In genomic region chr6:88882536-88882935, GRCh38 we compare ENCODE assay signal across 20 cellular contexts.
A peak's percentile ranks its signal among the peaks of the same experiment; 100 is the strongest.
DNase-seq lines count a peak whose midpoint lies in the region; ATAC-seq, FAIRE-seq and TF ChIP-seq lines count a peak whose summit lies in the region.
"Had no signal": no experiment of that assay in that cellular context is flagged by ENCODE, and none has a peak within 500 bp of the region (broad histone marks: within the 10 kb centered on the region; RNA-seq: fewer than 3 reads in every experiment).

No MANE protein-coding gene starts in this region.

- peaks cover 14% of the 10 kb centered on the region for H3F3A ChIP-seq in neural progenitor cell (ENCODE audit: low read depth)

- TF ChIP-seq CTCF in H1 (IDR thresholded peaks at IDR 0.05; ENCODE audit: control extremely low read depth in 1 of 3, insufficient read depth in 1 of 3, low read depth in 1 of 3, low read length in 3 of 3) (no peak), neural progenitor cell (IDR thresholded peaks at IDR 0.05) (no peak)

- H3K9me3 Mint-ChIP-seq in neural progenitor cell: peaks cover 13% of the 10 kb centered on the region
- no peaks in the 10 kb centered on the region for H3K9me3 Mint-ChIP-seq in stimulated activated naive CD8-positive, alpha-beta T cell treated with anti-CD3 and anti-CD28 coated beads, Interleukin-15, amount 100 ng/mL, for 72 hours
- H3K9me3 Mint-ChIP-seq: CD4-positive, alpha-beta T cell; HFFc6 had no signal

- no peaks in the 10 kb centered on the region for H3K23me2 ChIP-seq in H1 (ENCODE audit: low read depth, low read length)

- H4K8ac ChIP-seq in H1 (ENCODE audit: extremely low read depth, insufficient read depth, low read length): no peak overlapping the region

- CTCF ChIA-PET in H1 (lab: Charles Lee; ENCODE audit: partially characterized antibody): interaction anchor here (0.9 to 1.7 kb wide), 4 partner anchors 10 to 644 kb away, joined by 3 to 7 read pairs (median 4); no protein-coding TSS in a partner anchor

- no peak overlapping the region for H4K91ac ChIP-seq in H1 (replicated peaks; ENCODE audit: insufficient read length, low read length)

- no peak for ATAC-seq in stimulated activated naive CD8-positive, alpha-beta T cell treated with anti-CD3 and anti-CD28 coated beads, Interleukin-15, amount 100 ng/mL, for 72 hours
- no peak for ATAC-seq in HG02678 (IDR thresholded peaks at IDR 0.05; ENCODE audit: unreplicated experiment)
- no peak for ATAC-seq in HG02571 (IDR thresholded peaks at IDR 0.05; ENCODE audit: unreplicated experiment)
- ATAC-seq: A549, HCT116, HepG2 had no signal

- no peak overlapping the region for H3K23ac ChIP-seq in H1 (ENCODE audit: insufficient read length)

- H3K27me3 Mint-ChIP-seq in neural progenitor cell (ENCODE audit: insufficient read depth, low read depth): no peaks in the 10 kb centered on the region
- H3K27me3 Mint-ChIP-seq in stimulated activated naive CD8-positive, alpha-beta T cell treated with anti-CD3 and anti-CD28 coated beads, Interleukin-15, amount 100 ng/mL, for 72 hours: no peaks in the 10 kb centered on the region
- H3K27me3 Mint-ChIP-seq: CD4-positive, alpha-beta T cell; IgD-negative memory B cell had no signal

- no peak overlapping the region for H3K14ac ChIP-seq in H1 (ENCODE audit: insufficient read length)

- no peak for TF ChIP-seq EP300 in H1 (IDR thresholded peaks at IDR 0.05; ENCODE audit: borderline replicate concordance in 1 of 2, low read depth in 2 of 2, low read length in 2 of 2)

- H3K18ac ChIP-seq in H1 (ENCODE audit: extremely low read depth, low read length): no peak overlapping the region

- no peak overlapping the region for H2BK20ac ChIP-seq in H1 (ENCODE audit: low read length)

- H3K79me1 ChIP-seq in H1 (ENCODE audit: low read depth, low read length): no peaks in the 10 kb centered on the region

- peaks cover 0 to 1% of the 10 kb centered on the region in 2 experiments for H4K20me1 ChIP-seq in H1 (replicated peaks in 1 of 2; ENCODE audit: control insufficient read depth in 1 of 2, insufficient read depth in 2 of 2, low read length in 2 of 2)
- no peaks in the 10 kb centered on the region for H4K20me1 ChIP-seq in neural progenitor cell (ENCODE audit: low read depth)

- H2AFZ ChIP-seq in H1 (ENCODE audit: low read length): no peak overlapping the region
- no peak overlapping the region for H2AFZ ChIP-seq in neural progenitor cell (replicated peaks)

- no peak overlapping the region for H3K4me2 ChIP-seq in H1 (ENCODE audit: insufficient read depth in 1 of 2, low read depth in 2 of 2, low read length in 2 of 2)
- peak overlapping the region; percentile 47 for H3K4me2 ChIP-seq in neural progenitor cell
- H3K4me2 ChIP-seq: A549 had no signal

- no peak overlapping the region for H3K27ac Mint-ChIP-seq in neural progenitor cell
- peak overlapping the region in 1 of 2 donors; percentile 34 for H3K27ac Mint-ChIP-seq in stimulated activated naive CD8-positive, alpha-beta T cell treated with anti-CD3 and anti-CD28 coated beads, Interleukin-15, amount 100 ng/mL, for 72 hours
- H3K27ac Mint-ChIP-seq: HFFc6, IgD-negative memory B cell had no signal

- 89% methylated on average over 2 of the region's 2 CpGs; no CpG with 5 or more reads in 1 of the 2 experiments for WGBS in H1 (ENCODE audit: extremely low coverage in 1 of 2, insufficient coverage in 1 of 2, insufficient read length in 1 of 2, insufficient replicate concordance in 2 of 2, low coverage in 1 of 2, low lambda C conversion rate in 2 of 2, missing lambda C conversion rate in 1 of 2), 2 experiments

- H2BK12ac ChIP-seq in H1 (ENCODE audit: low read depth, low read length): no peak overlapping the region

- H3K9me3 ChIP-seq in H1 (ENCODE audit: insufficient read depth in 2 of 2, low read depth in 1 of 2, low read length in 1 of 2) (peaks cover 0 to 3% of the 10 kb centered on the region in 2 experiments; a peak in 1 of 4 replicates), neural progenitor cell (ENCODE audit: low read depth) (no peaks in the 10 kb centered on the region)
- H3K9me3 ChIP-seq: Caco-2 had no signal

- no peak overlapping the region for H3K56ac ChIP-seq in H1 (replicated peaks; ENCODE audit: insufficient read length, low read depth, low read length)

- no peak overlapping the region for H2BK120ac ChIP-seq in H1 (replicated peaks; ENCODE audit: low read depth, low read length)

- no peak overlapping the region for H3K4me3 Mint-ChIP-seq in neural progenitor cell
- H3K4me3 Mint-ChIP-seq in stimulated activated naive CD8-positive, alpha-beta T cell treated with anti-CD3 and anti-CD28 coated beads, Interleukin-15, amount 100 ng/mL, for 72 hours: no peak overlapping the region
- H3K4me3 Mint-ChIP-seq: CD4-positive, alpha-beta T cell; HFFc6; IgD-negative memory B cell had no signal

- H3K36me3 ChIP-seq in H1 (ENCODE audit: control insufficient read depth in 2 of 4, insufficient read depth in 4 of 4, low read length in 3 of 4) (peaks cover 0 to 4% (median 3%) of the 10 kb centered on the region in 4 experiments; a peak in 3 of 8 replicates), neural progenitor cell (peaks cover 12% of the 10 kb centered on the region)

- H3K4me3 ChIP-seq in H1 (ENCODE audit: extremely low read depth in 1 of 4, insufficient read depth in 2 of 4, low read depth in 3 of 4, low read length in 4 of 4): no peak overlapping the region
- H3K4me3 ChIP-seq in neural progenitor cell: no peak overlapping the region
- H3K4me3 ChIP-seq: A549 had no signal

- DNase-seq in NCI-H82 (lab: John Stamatoyannopoulos, UW): peak; percentile 12
- no peak for DNase-seq in NCI-H82 treated with DMSO at 0.1 percent for 48 hours (lab: John Stamatoyannopoulos, UW; ENCODE audit: unreplicated experiment)
- no peak for DNase-seq in H1 (ENCODE audit: low read depth in 1 of 2, low spot score in 2 of 2)
- peak; percentile 67 for DNase-seq in neural progenitor cell (ENCODE audit: low spot score)
- no peak for DNase-seq in stimulated activated naive CD8-positive, alpha-beta T cell treated with anti-CD3 and anti-CD28 coated beads, Interleukin-15, amount 100 ng/mL, for 72 hours
- DNase-seq: AML-193; Caco-2; CD4-positive, alpha-beta T cell; HFFc6; KBM-7 had no signal

- no peak overlapping the region for H4K5ac ChIP-seq in H1 (ENCODE audit: insufficient read length, low read depth, low read length)

- no peak overlapping the region for H2AK5ac ChIP-seq in H1 (ENCODE audit: low read depth, low read length)

- no peak overlapping the region for H2BK5ac ChIP-seq in H1 (ENCODE audit: low read depth, low read length)

- no peaks in the 10 kb centered on the region for H3K4me1 Mint-ChIP-seq in neural progenitor cell
- H3K4me1 Mint-ChIP-seq in stimulated activated naive CD8-positive, alpha-beta T cell treated with anti-CD3 and anti-CD28 coated beads, Interleukin-15, amount 100 ng/mL, for 72 hours: peaks cover 9% of the 10 kb centered on the region

- H3K9ac ChIP-seq in H1 (replicated peaks in 1 of 4; ENCODE audit: extremely low read depth in 1 of 4, low read depth in 3 of 4, low read length in 3 of 4) (no peak overlapping the region), neural progenitor cell (no peak overlapping the region)

- no peak overlapping the region for H2BK15ac ChIP-seq in H1 (ENCODE audit: low read length)

- POLR2A ChIA-PET in H1 (lab: Charles Lee; ENCODE audit: partially characterized antibody): no interaction called here

- H3K4me1 ChIP-seq in H1 (replicated peaks in 1 of 4; ENCODE audit: control insufficient read depth in 3 of 4, insufficient read depth in 4 of 4, low read length in 3 of 4) (no peaks in the 10 kb centered on the region), neural progenitor cell (peaks cover 25% of the 10 kb centered on the region)
- H3K4me1 ChIP-seq: A549, Caco-2 had no signal

- no peak overlapping the region for H3K4ac ChIP-seq in H1 (replicated peaks; ENCODE audit: insufficient read length, low read depth, low read length)

- no peaks in the 10 kb centered on the region for H3K79me2 ChIP-seq in H1 (ENCODE audit: control insufficient read depth in 1 of 2, insufficient read depth in 2 of 2, low read length in 2 of 2)
- peaks cover 3% of the 10 kb centered on the region for H3K79me2 ChIP-seq in neural progenitor cell (ENCODE audit: low read depth)

- H3K27ac ChIP-seq in H1 (ENCODE audit: low read depth, low read length): no peak overlapping the region
- peak overlapping the region; percentile 78 for H3K27ac ChIP-seq in neural progenitor cell
- H3K27ac ChIP-seq: 22Rv1, A549, C4-2B had no signal

- no peak for TF ChIP-seq RAD21 in H1 (IDR thresholded peaks at IDR 0.05 in 1 of 2, conservative IDR thresholded peaks at IDR 0.05 in 1 of 2; ENCODE audit: low read depth in 2 of 2, low read length in 2 of 2)

- FAIRE-seq in H1 (lab: Jason Lieb, UNC): peak; percentile 76
- FAIRE-seq: A549, D721Med, G401.6, HepG2 had no signal

- peaks cover 32% of the 10 kb centered on the region for H3K36me3 Mint-ChIP-seq in neural progenitor cell

- TF ChIP-seq POLR2A in H1 (IDR thresholded peaks at IDR 0.05; ENCODE audit: control extremely low read depth in 1 of 2, low read depth in 2 of 2, low read length in 2 of 2): no peak

- H3K27me3 ChIP-seq in H1 (replicated peaks in 1 of 4; ENCODE audit: control insufficient read depth in 3 of 4, extremely low read depth in 1 of 4, insufficient read depth in 3 of 4, low read length in 3 of 4): no peaks in the 10 kb centered on the region
- no peaks in the 10 kb centered on the region for H3K27me3 ChIP-seq in neural progenitor cell

TF ChIP-seq in H1, 55 proteins besides CTCF, POLR2A, EP300 and RAD21 (continues in another document):
- TF ChIP-seq EGR1 (IDR thresholded peaks at IDR 0.05; ENCODE audit: borderline replicate concordance, low read depth, low read length) (no peak), CHD2 (IDR thresholded peaks at IDR 0.05; ENCODE audit: low read length) (no peak), CREB1 (IDR thresholded peaks at IDR 0.05) (no peak)

Comparison
In these comparisons a context has a peak if more than half of its experiments do, and no peak if none do; other contexts are left out.
1. DNase-seq: peak in NCI-H82 (single experiment) and neural progenitor cell (single experiment); none in NCI-H82 treated with DMSO at 0.1 percent for 48 hours (single experiment), H1 (0 of 2) and stimulated activated naive CD8-positive, alpha-beta T cell treated with anti-CD3 and anti-CD28 coated beads, Interleukin-15, amount 100 ng/mL, for 72 hours (0 of 2).